In the genomic region with DNA sequence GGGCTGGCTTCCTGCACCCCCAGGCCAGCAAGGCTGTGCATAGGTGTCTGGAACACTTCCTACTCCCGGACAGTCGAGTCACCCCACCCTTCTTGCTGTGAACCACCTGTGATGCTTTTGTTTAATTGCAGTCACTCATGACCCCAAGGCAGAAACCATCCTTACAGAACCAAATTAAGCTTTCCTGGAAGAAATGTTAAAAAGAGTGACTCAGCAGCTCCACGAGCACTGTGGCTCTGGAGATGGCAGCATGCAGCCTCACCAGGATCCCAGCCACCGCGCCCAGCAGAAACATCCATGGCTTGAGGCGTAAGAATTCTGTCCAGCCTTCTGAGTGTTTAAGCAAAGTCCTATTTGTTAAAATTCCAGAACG, we compare ENCODE assay signal across 13 cellular contexts. TPM values are rescaled to one million over a fixed set of nuclear protein-coding genes. Genes with fewer than 3 reads are reported as not detected.
A peak's percentile ranks its signal among the peaks of the same experiment; 100 is the strongest.
DNase-seq lines count a peak whose midpoint lies in the region; ATAC-seq and FAIRE-seq lines count a peak whose summit lies in the region.
"Had no signal": no experiment of that assay in that cellular context is flagged by ENCODE, and none has a peak within 500 bp of the region (broad histone marks: within the 10 kb centered on the region; RNA-seq: fewer than 3 reads in every experiment).

No MANE protein-coding gene starts in this region.

- DNase-seq in T-helper 2 cell treated with Interferon-gamma antibody and Interleukin-4, amounts not matched to agents 5 μg/mL and 100 μg/mL, for 36 hours (ENCODE audit: low spot score) = no peak
- DNase-seq in T-helper 2 cell = no peak
- DNase-seq in NT2/D1 (ENCODE audit: low read depth, low spot score) = peak; percentile 43
- DNase-seq in small intestine = no peak
- DNase-seq: activated CD4-positive, alpha-beta T cell treated with anti-CD3 and anti-CD28 coated beads, Interleukin-2, amount 50 U/mL, for 1 hour; KBM-7; Right ventricle myocardium superior; stimulated activated naive CD8-positive, alpha-beta T cell treated with anti-CD3 and anti-CD28 coated beads, Interleukin-15, Interleukin-2, amounts not matched to agents 100 U/mL and 50 U/mL, for 24 hours had no signal

- peak overlapping the region; percentile 58 for H3K27ac ChIP-seq in stomach smooth muscle (ENCODE audit: low read length)
- no peak overlapping the region for H3K27ac ChIP-seq in small intestine (ENCODE audit: low read depth in 1 of 2, low read length in 1 of 2)

- peaks cover 54% of the 10 kb centered on the region for H3K36me3 Mint-ChIP-seq in T-helper 2 cell treated with Interferon-gamma antibody and Interleukin-4, amounts not matched to agents 5 μg/mL and 100 μg/mL, for 36 hours (ENCODE audit: low read depth)

- no peaks in the 10 kb centered on the region for H3K9me3 Mint-ChIP-seq in T-helper 2 cell treated with Interferon-gamma antibody and Interleukin-4, amounts not matched to agents 5 μg/mL and 100 μg/mL, for 36 hours

- H3K4me3 ChIP-seq in NT2/D1 (ENCODE audit: insufficient read length, low read depth) (no peak overlapping the region), stomach smooth muscle (ENCODE audit: low read length in 2 of 2) (no peak overlapping the region), small intestine (ENCODE audit: low read depth in 1 of 2, low read length in 2 of 2) (no peak overlapping the region)

- H3K36me3 ChIP-seq in NT2/D1 (ENCODE audit: insufficient read depth, insufficient read length, low read length) (peaks cover 87% of the 10 kb centered on the region), stomach smooth muscle (ENCODE audit: control insufficient read depth in 2 of 2, insufficient read depth in 2 of 2, low read length in 2 of 2) (peaks cover 31 to 33% of the 10 kb centered on the region in 2 donors), small intestine (ENCODE audit: control insufficient read depth in 2 of 2, insufficient read depth in 2 of 2, low read length in 2 of 2) (peaks cover 0 to 9% of the 10 kb centered on the region in 2 donors)

- no peak overlapping the region for H3K9ac ChIP-seq in NT2/D1 (ENCODE audit: insufficient read length, low read depth)
- H3K9ac ChIP-seq in stomach smooth muscle (ENCODE audit: low read length in 2 of 2) = peak overlapping the region in 1 of 2 donors; percentile 13

- no peaks in the 10 kb centered on the region for H3K27me3 Mint-ChIP-seq in T-helper 2 cell treated with Interferon-gamma antibody and Interleukin-4, amounts not matched to agents 5 μg/mL and 100 μg/mL, for 36 hours (ENCODE audit: low read depth)

- FAIRE-seq in small intestine (lab: Jason Lieb, UNC) = no peak

- H3K27me3 ChIP-seq in NT2/D1 (ENCODE audit: insufficient read depth, insufficient read length) (no peaks in the 10 kb centered on the region), stomach smooth muscle (ENCODE audit: control insufficient read depth in 1 of 2, insufficient read depth in 2 of 2, low read length in 2 of 2) (no peaks in the 10 kb centered on the region), small intestine (ENCODE audit: control insufficient read depth in 2 of 2, insufficient read depth in 2 of 2, low read length in 2 of 2) (no peaks in the 10 kb centered on the region)

- peak overlapping the region; percentile 55 for H3K27ac Mint-ChIP-seq in T-helper 2 cell treated with Interferon-gamma antibody and Interleukin-4, amounts not matched to agents 5 μg/mL and 100 μg/mL, for 36 hours

- peak; percentile 54 for ATAC-seq in esophagus mucosa
- ATAC-seq in GM21367 (IDR thresholded peaks at IDR 0.05; ENCODE audit: unreplicated experiment) = no peak
- ATAC-seq in HG02678 (IDR thresholded peaks at IDR 0.05; ENCODE audit: unreplicated experiment) = no peak
- ATAC-seq: stimulated activated naive CD8-positive, alpha-beta T cell treated with anti-CD3 and anti-CD28 coated beads, Interleukin-15, Interleukin-2, amounts not matched to agents 100 U/mL and 50 U/mL, for 24 hours had no signal

- H3K4me1 Mint-ChIP-seq in T-helper 2 cell treated with Interferon-gamma antibody and Interleukin-4, amounts not matched to agents 5 μg/mL and 100 μg/mL, for 36 hours (ENCODE audit: low read depth) = peaks cover 68% of the 10 kb centered on the region

- 88 to 93% (median 90%) methylated on average over 7 of the region's 7 CpGs for WGBS in small intestine, 3 donors

- H3K4me3 Mint-ChIP-seq in T-helper 2 cell treated with Interferon-gamma antibody and Interleukin-4, amounts not matched to agents 5 μg/mL and 100 μg/mL, for 36 hours = peak overlapping the region; percentile 44

- peaks cover 24% of the 10 kb centered on the region for H3K4me1 ChIP-seq in NT2/D1 (ENCODE audit: insufficient read depth, insufficient read length)
- peaks cover 50% of the 10 kb centered on the region for H3K4me1 ChIP-seq in stomach smooth muscle (ENCODE audit: control insufficient read depth, insufficient read depth, low read length)
- H3K4me1 ChIP-seq in small intestine (ENCODE audit: control insufficient read depth in 2 of 2, insufficient read depth in 1 of 2, low read depth in 1 of 2, low read length in 1 of 2) = no peaks in the 10 kb centered on the region

- H3K9me3 ChIP-seq in NT2/D1 (ENCODE audit: insufficient read depth, low read length) (no peaks in the 10 kb centered on the region), stomach smooth muscle (ENCODE audit: control insufficient read depth in 2 of 2, low read length in 2 of 2) (no peaks in the 10 kb centered on the region), small intestine (ENCODE audit: control insufficient read depth, low read depth) (no peaks in the 10 kb centered on the region)

RNA-seq across cellular contexts. Expression of gene SNAP47, which starts 28.8 kb away (rescaled TPM):
- total RNA-seq in esophagus mucosa = 15.8 TPM
- 10 to 100 TPM in 2 of 3 donors, 1 to 10 TPM in 1; 9.8 to 16.6 (median 14.3) TPM for polyA plus RNA-seq in small intestine

RNA-seq across cellular contexts. Expression of gene JMJD4, which starts 28.9 kb away (rescaled TPM):
- 10.2 TPM for total RNA-seq in esophagus mucosa
- 10 to 100 TPM in 1 of 3 donors, 1 to 10 TPM in 2; 8.4 to 12.6 (median 9.6) TPM for polyA plus RNA-seq in small intestine

RNA-seq across cellular contexts. Expression of gene PRSS38, which starts 51.5 kb away (rescaled TPM):
- total RNA-seq in esophagus mucosa = not detected
- not detected for polyA plus RNA-seq in small intestine
- total RNA-seq: Right ventricle myocardium superior had no signal
- polyA plus RNA-seq: neural cell had no signal
